Comparison of ENCODE assay signal across 26 cellular contexts in genomic region chr12:109722022-109722752, GRCh38. TPM values are rescaled to one million over a fixed set of nuclear protein-coding genes. Genes with fewer than 3 reads are reported as not detected.
A peak's percentile ranks its signal among the peaks of the same experiment; 100 is the strongest.
DNase-seq lines count a peak whose midpoint lies in the region; ATAC-seq and TF ChIP-seq lines count a peak whose summit lies in the region.
"Had no signal": no experiment of that assay in that cellular context is flagged by ENCODE, and none has a peak within 500 bp of the region (broad histone marks: within the 10 kb centered on the region; RNA-seq: fewer than 3 reads in every experiment).

No MANE protein-coding gene starts in this region.

- peak overlapping the region; percentile 51 for H3K27ac Mint-ChIP-seq in Caco-2 (ENCODE audit: unreplicated experiment)
- peak overlapping the region in 3 of 5 experiments; percentile 38 to 92 (median 65) for H3K27ac Mint-ChIP-seq in brain
- H3K27ac Mint-ChIP-seq: nephron progenitor cell; progenitor cell of endocrine pancreas; stimulated activated naive CD8-positive, alpha-beta T cell treated with anti-CD3 and anti-CD28 coated beads, Interleukin-15, Interleukin-2, amounts not matched to agents 100 ng/mL and 50 ng/mL, for 24 hours had no signal

- no peak overlapping the region for H3K4me3 Mint-ChIP-seq in Caco-2 (ENCODE audit: unreplicated experiment)
- H3K4me3 Mint-ChIP-seq in brain = peak overlapping the region; percentile 13 to 70 (median 42)
- H3K4me3 Mint-ChIP-seq: nephron progenitor cell; stimulated activated naive CD8-positive, alpha-beta T cell treated with anti-CD3 and anti-CD28 coated beads, Interleukin-15, Interleukin-2, amounts not matched to agents 100 ng/mL and 50 ng/mL, for 24 hours had no signal

- POLR2A ChIA-PET in Caco-2 (lab: Charles Lee) = interaction anchor here (0.6 kb wide), 1 partner anchor 116 kb away, joined by 5 read pairs; no protein-coding TSS in a partner anchor

- H3K4me3 ChIP-seq in Caco-2 (ENCODE audit: low read depth, low read length) = no peak overlapping the region
- H3K4me3 ChIP-seq in gastrocnemius medialis = no peak overlapping the region
- H3K4me3 ChIP-seq: BLaER1 treated with 17β-estradiol and CSF1 and Interleukin-3, amounts not matched to agents 10 nM and 100 nM; lung; SJSA1; tibial artery had no signal

- H3K27ac ChIP-seq in gastrocnemius medialis = peak overlapping the region; percentile 46 to 79 (median 60)
- H3K27ac ChIP-seq: BLaER1 treated with 17β-estradiol and CSF1 and Interleukin-3, amounts not matched to agents 10 nM and 100 nM; SJSA1; tibial artery had no signal

- in situ Hi-C loops in gastrocnemius medialis (cut with MboI; ENCODE audit: low sequenced_read_pairs in 4 of 4) = no loop called here

- H3K27me3 ChIP-seq in Caco-2 (replicated peaks; ENCODE audit: control insufficient read depth, insufficient read depth, low read length) (no peaks in the 10 kb centered on the region), gastrocnemius medialis (no peaks in the 10 kb centered on the region)
- H3K27me3 ChIP-seq: SJSA1 had no signal

- peaks cover 15% of the 10 kb centered on the region for H3K4me1 Mint-ChIP-seq in Caco-2 (ENCODE audit: low read depth, unreplicated experiment)
- H3K4me1 Mint-ChIP-seq in brain = peaks cover 98% of the 10 kb centered on the region

- no peaks in the 10 kb centered on the region for H3K9me3 ChIP-seq in Caco-2
- H3K9me3 ChIP-seq in gastrocnemius medialis = no peaks in the 10 kb centered on the region
- H3K9me3 ChIP-seq: BLaER1 treated with 17β-estradiol and CSF1 and Interleukin-3, amounts not matched to agents 10 nM and 100 nM; SJSA1; tibial artery had no signal

- H3K36me3 ChIP-seq in Caco-2 (ENCODE audit: control insufficient read depth, insufficient read depth, low read length) (no peaks in the 10 kb centered on the region), gastrocnemius medialis (no peaks in the 10 kb centered on the region)
- H3K36me3 ChIP-seq: BLaER1 treated with 17β-estradiol and CSF1 and Interleukin-3, amounts not matched to agents 10 nM and 100 nM; SJSA1; tibial artery had no signal

- H3K36me3 Mint-ChIP-seq in Caco-2 (ENCODE audit: insufficient read depth, unreplicated experiment) = peaks cover 6% of the 10 kb centered on the region
- H3K36me3 Mint-ChIP-seq in brain = no peaks in the 10 kb centered on the region

- TF ChIP-seq CTCF in Caco-2 (IDR thresholded peaks at IDR 0.05; ENCODE audit: insufficient read depth in 1 of 2, low read depth in 1 of 2, low read length in 1 of 2, severe bottlenecking in 1 of 2, unreplicated experiment in 1 of 2) = no peak
- TF ChIP-seq CTCF in brain (conservative IDR thresholded peaks at IDR 0.05) = no peak
- TF ChIP-seq CTCF in gastrocnemius medialis (IDR thresholded peaks at IDR 0.05 in 4 of 5, conservative IDR thresholded peaks at IDR 0.05 in 1 of 5) = no peak
- no peak for TF ChIP-seq CTCF in GM20000 (IDR thresholded peaks at IDR 0.05; ENCODE audit: extremely low read depth, missing control alignments)

- intact Hi-C loops in Caco-2 (cut with micrococcal nuclease; ENCODE audit: unreplicated experiment) (loop anchor here (2.0 kb wide), 1 partner anchor 15 kb away; no protein-coding TSS in a partner anchor), gastrocnemius medialis (cut with DNase I; ENCODE audit: low total_unique reads) (no loop called here)

- ATAC-seq in left lobe of liver = peak; percentile 57
- no peak for ATAC-seq in gastrocnemius medialis
- no peak for ATAC-seq in HG03039 (IDR thresholded peaks at IDR 0.05; ENCODE audit: unreplicated experiment)
- ATAC-seq: HCT116 had no signal

- H3K9me3 Mint-ChIP-seq in Caco-2 (ENCODE audit: unreplicated experiment) (no peaks in the 10 kb centered on the region), brain (peaks cover 0 to 8% (median 0%) of the 10 kb centered on the region in 5 experiments)
- H3K9me3 Mint-ChIP-seq: nephron progenitor cell; stimulated activated naive CD8-positive, alpha-beta T cell treated with anti-CD3 and anti-CD28 coated beads, Interleukin-15, Interleukin-2, amounts not matched to agents 100 ng/mL and 50 ng/mL, for 24 hours had no signal

- CTCF ChIA-PET in Caco-2 (lab: Charles Lee) = interaction anchor here (1.5 to 1.7 kb wide), 2 partner anchors 53 to 124 kb away, joined by 3 to 5 read pairs; no protein-coding TSS in a partner anchor

- H3K27me3 Mint-ChIP-seq in Caco-2 (ENCODE audit: insufficient read depth, unreplicated experiment) = no peaks in the 10 kb centered on the region
- H3K27me3 Mint-ChIP-seq in brain = peaks cover 3% of the 10 kb centered on the region

- no peak for TF ChIP-seq POLR2A in gastrocnemius medialis (IDR thresholded peaks at IDR 0.05)

- DNase-seq in Caco-2 = no peak
- DNase-seq in left lobe of liver (ENCODE audit: low spot score) = peak; percentile 69
- DNase-seq in gastrocnemius medialis = no peak
- DNase-seq in GM20000 (ENCODE audit: low spot score) = no peak
- DNase-seq in NCI-H2029 (lab: John Stamatoyannopoulos, UW) = no peak
- DNase-seq: activated CD4-positive, alpha-beta T cell treated with anti-CD3 and anti-CD28 coated beads, Interleukin-2, amount 50 U/mL, for 4 hours; activated CD4-positive, CD25-positive, alpha-beta regulatory T cell; activated naive CD4-positive, alpha-beta T cell treated with Interleukin-2 at 50 U/mL for 16 hours; COR-L47; cortex of kidney; DMS79 treated with DMSO at 0.1 percent for 48 hours; KG1; MM.1S; NCI-H2081 treated with DMSO at 0.1 percent for 48 hours; NCI-H345; nephron progenitor cell; tibial artery had no signal

- no TSS peak for BruUV-seq in Caco-2 (replicated peaks; lab: Mats Ljungman, UMichigan)

- H3K4me1 ChIP-seq in Caco-2 (peaks cover 26% of the 10 kb centered on the region), gastrocnemius medialis (peaks cover 50 to 60% of the 10 kb centered on the region in 2 donors)

RNA-seq across cellular contexts. Expression of gene FAM222A, which starts 8.6 kb away (rescaled TPM):
- total RNA-seq in Caco-2 (2022) (17.4 and 18.0 TPM in 2 replicates), left lobe of liver (1.8 TPM), gastrocnemius medialis (10 to 100 TPM in 2 of 4 donors, 1 to 10 TPM in 2; 7.0 to 24.3 (median 13.5) TPM)
- polyA plus RNA-seq in brain (ENCODE audit: insufficient read depth, low read depth, low replicate concordance) = 27.7 TPM
- total RNA-seq: fibroblast of lung had no signal
